13 cellular contexts compared by ENCODE assay signal in the genomic region with DNA sequence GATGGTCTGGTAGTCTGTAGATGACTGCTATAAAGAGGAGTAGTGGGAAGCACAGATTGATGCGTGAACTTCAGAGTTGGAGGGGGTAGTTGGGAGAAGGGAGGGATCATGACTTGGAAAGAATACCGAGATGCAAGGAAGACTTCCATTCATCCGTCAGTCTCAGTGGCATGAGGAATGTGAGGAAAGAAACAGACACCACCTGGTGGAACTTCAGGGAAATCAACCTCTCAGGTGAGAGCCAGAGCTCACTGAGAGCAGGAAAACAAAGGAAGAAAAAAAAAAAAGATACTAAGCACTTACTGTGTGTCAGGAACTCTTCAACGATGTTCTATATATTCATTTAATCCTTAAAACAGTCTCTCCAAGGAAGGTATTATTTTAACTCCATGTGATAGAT.
DNase-seq lines count a peak whose midpoint lies in the region; ATAC-seq and TF ChIP-seq lines count a peak whose summit lies in the region.
"Had no signal": no experiment of that assay in that cellular context is flagged by ENCODE, and none has a peak within 500 bp of the region (broad histone marks: within the 10 kb centered on the region; RNA-seq: fewer than 3 reads in every experiment).

No MANE protein-coding gene starts in this region.

- no peak overlapping the region for H3K9ac ChIP-seq in mammary epithelial cell (ENCODE audit: insufficient read depth, low read length)

- BruUV-seq in mammary epithelial cell (replicated peaks; lab: Mats Ljungman, UMichigan): no TSS peak

- H3K36me3 Mint-ChIP-seq in neural crest cell (ENCODE audit: low read depth): no peaks in the 10 kb centered on the region
- no peaks in the 10 kb centered on the region for H3K36me3 Mint-ChIP-seq in CD8-positive, alpha-beta T cell

- no peak overlapping the region for H3K27ac Mint-ChIP-seq in neural crest cell (ENCODE audit: unreplicated experiment)
- H3K27ac Mint-ChIP-seq in CD8-positive, alpha-beta T cell: no peak overlapping the region
- H3K27ac Mint-ChIP-seq: activated CD4-positive, alpha-beta T cell treated with anti-CD3 and anti-CD28 coated beads for 36 hours; activated T-helper 1 cell treated with anti-CD3 and anti-CD28 coated beads, Interleukin-12 subunit alpha, Interleukin-12 subunit beta, Interleukin-2, Interleukin-4 antibody, amounts not matched to agents 30 ng/mL and 10 ng/mL and 1 ng/mL, durations not matched to agents 14 hours and 24 hours and 36 hours had no signal

- TF ChIP-seq EP300 in Ishikawa (IDR thresholded peaks at IDR 0.05; ENCODE audit: borderline replicate concordance) (no peak), ovary (IDR thresholded peaks at IDR 0.05) (no peak)

- CTCF ChIA-PET in mammary epithelial cell (lab: Charles Lee; ENCODE audit: low non-redundant PET): interaction anchor here (0.6 to 0.7 kb wide), 2 partner anchors 116 to 141 kb away, joined by 5 read pairs; no protein-coding TSS in a partner anchor
- CTCF ChIA-PET in CD8-positive, alpha-beta T cell (lab: Charles Lee): no interaction called here

- no peak for ATAC-seq in GM21619 (IDR thresholded peaks at IDR 0.05; ENCODE audit: unreplicated experiment)
- no peak for ATAC-seq in CD8-positive, alpha-beta T cell
- ATAC-seq: activated CD4-positive, alpha-beta T cell treated with anti-CD3 and anti-CD28 coated beads for 36 hours; mucosa of descending colon had no signal

- in situ Hi-C loops in mammary epithelial cell (cut with MboI; ENCODE audit: low sequenced_read_pairs in 2 of 2): no loop called here

- peak; percentile 79 for TF ChIP-seq RAD21 in Ishikawa (IDR thresholded peaks at IDR 0.05; ENCODE audit: low read depth)

- H3K9me3 ChIP-seq in mammary epithelial cell (replicated peaks; ENCODE audit: insufficient read depth, low read length) (no peaks in the 10 kb centered on the region), ovary (no peaks in the 10 kb centered on the region)
- no peaks in the 10 kb centered on the region for H3K9me3 ChIP-seq in CD8-positive, alpha-beta T cell (ENCODE audit: low read length)
- H3K9me3 ChIP-seq: MG63, mucosa of descending colon had no signal

- no peak overlapping the region for H3K4me3 Mint-ChIP-seq in neural crest cell
- H3K4me3 Mint-ChIP-seq in CD8-positive, alpha-beta T cell: no peak overlapping the region
- H3K4me3 Mint-ChIP-seq: activated CD4-positive, alpha-beta T cell treated with anti-CD3 and anti-CD28 coated beads for 36 hours; activated T-helper 1 cell treated with anti-CD3 and anti-CD28 coated beads, Interleukin-12 subunit alpha, Interleukin-12 subunit beta, Interleukin-2, Interleukin-4 antibody, amounts not matched to agents 30 ng/mL and 10 ng/mL and 1 ng/mL, durations not matched to agents 14 hours and 24 hours and 36 hours had no signal

- no peaks in the 10 kb centered on the region for H3K79me2 ChIP-seq in mammary epithelial cell (ENCODE audit: insufficient read depth, low read length)

- POLR2A ChIA-PET in CD8-positive, alpha-beta T cell (lab: Charles Lee): no interaction called here

- no peak overlapping the region for H3K4me3 ChIP-seq in GM06990 (replicated peaks; ENCODE audit: low read depth, low read length)
- no peak overlapping the region for H3K4me3 ChIP-seq in mammary epithelial cell (replicated peaks in 1 of 3; ENCODE audit: insufficient read depth in 1 of 3, low read depth in 2 of 3, low read length in 3 of 3)
- no peak overlapping the region for H3K4me3 ChIP-seq in ovary
- H3K4me3 ChIP-seq in CD8-positive, alpha-beta T cell (ENCODE audit: low read depth, low read length): no peak overlapping the region
- H3K4me3 ChIP-seq: MG63, mucosa of descending colon had no signal

- 48% methylated on average over 4 of the region's 4 CpGs for WGBS in mammary epithelial cell (ENCODE audit: low coverage, missing lambda C conversion rate)
- 70 to 77% (median 74%) methylated on average over 4 of the region's 4 CpGs for WGBS in ovary, 3 donors

- H3K27me3 Mint-ChIP-seq in neural crest cell (ENCODE audit: low read depth): no peaks in the 10 kb centered on the region
- H3K27me3 Mint-ChIP-seq in CD8-positive, alpha-beta T cell (ENCODE audit: low read depth): no peaks in the 10 kb centered on the region
- H3K27me3 Mint-ChIP-seq: activated CD4-positive, alpha-beta T cell treated with anti-CD3 and anti-CD28 coated beads for 36 hours had no signal

- H3K36me3 ChIP-seq in GM06990 (ENCODE audit: control insufficient read depth, insufficient read depth, low read length) (no peaks in the 10 kb centered on the region), mammary epithelial cell (ENCODE audit: insufficient read depth, low read length) (no peaks in the 10 kb centered on the region), ovary (no peaks in the 10 kb centered on the region)
- H3K36me3 ChIP-seq in CD8-positive, alpha-beta T cell (ENCODE audit: insufficient read depth, low read length): no peaks in the 10 kb centered on the region
- H3K36me3 ChIP-seq: MG63 had no signal

- no peaks in the 10 kb centered on the region for H3K9me3 Mint-ChIP-seq in neural crest cell
- H3K9me3 Mint-ChIP-seq in CD8-positive, alpha-beta T cell: no peaks in the 10 kb centered on the region
- H3K9me3 Mint-ChIP-seq: activated T-helper 1 cell treated with anti-CD3 and anti-CD28 coated beads, Interleukin-12 subunit alpha, Interleukin-12 subunit beta, Interleukin-2, Interleukin-4 antibody, amounts not matched to agents 30 ng/mL and 10 ng/mL and 1 ng/mL, durations not matched to agents 14 hours and 24 hours and 36 hours had no signal

- no peaks in the 10 kb centered on the region for H4K20me1 ChIP-seq in mammary epithelial cell (ENCODE audit: insufficient read depth, low read length)

- dilution Hi-C loops in mammary epithelial cell (cut with HindIII; ENCODE audit: low sequenced_read_pairs): no loop called here

- H3K4me1 ChIP-seq in mammary epithelial cell (ENCODE audit: insufficient read depth, low read length) (no peaks in the 10 kb centered on the region), ovary (ENCODE audit: insufficient read depth) (no peaks in the 10 kb centered on the region)
- H3K4me1 ChIP-seq in CD8-positive, alpha-beta T cell (ENCODE audit: insufficient read depth, low read length): no peaks in the 10 kb centered on the region

- H3K4me1 Mint-ChIP-seq in neural crest cell: no peaks in the 10 kb centered on the region
- H3K4me1 Mint-ChIP-seq in CD8-positive, alpha-beta T cell (ENCODE audit: low read depth): no peaks in the 10 kb centered on the region
- H3K4me1 Mint-ChIP-seq: activated CD4-positive, alpha-beta T cell treated with anti-CD3 and anti-CD28 coated beads for 36 hours had no signal

- H2AFZ ChIP-seq in mammary epithelial cell (ENCODE audit: low read depth, low read length): no peak overlapping the region

- intact Hi-C loops in mammary epithelial cell (cut with micrococcal nuclease): loop anchor here (2.0 kb wide), 1 partner anchor 313 kb away; no protein-coding TSS in a partner anchor
- intact Hi-C loops in ovary (cut with DNase I): no loop called here
- intact Hi-C loops in CD8-positive, alpha-beta T cell (cut with DNase I, micrococcal nuclease): no loop called here

- DNase-seq in GM06990 (ENCODE audit: extremely low read depth, insufficient read length) (no peak), mammary epithelial cell (peak; percentile 14), neural crest cell (ENCODE audit: low read depth, low spot score) (no peak), ovary (no peak)
- DNase-seq in CD8-positive, alpha-beta T cell: no peak
- DNase-seq: activated CD4-positive, alpha-beta T cell treated with anti-CD3 and anti-CD28 coated beads for 36 hours; MG63; NCI-H774; retina had no signal

- H3K27ac ChIP-seq in mammary epithelial cell (ENCODE audit: insufficient read depth, low read depth, low read length) (no peak overlapping the region), ovary (no peak overlapping the region)
- no peak overlapping the region for H3K27ac ChIP-seq in CD8-positive, alpha-beta T cell (ENCODE audit: low read depth, low read length)

- TF ChIP-seq CTCF in GM06990 (IDR thresholded peaks at IDR 0.05; ENCODE audit: insufficient read depth, low read length, poor library complexity, severe bottlenecking) (peak; percentile 10), mammary epithelial cell (conservative IDR thresholded peaks at IDR 0.05 in 1 of 2, IDR thresholded peaks at IDR 0.05 in 1 of 2; ENCODE audit: extremely low read depth in 1 of 2, insufficient read depth in 1 of 2, low read depth in 1 of 2, low read length in 2 of 2) (peak; percentile 21 to 50), neural crest cell (conservative IDR thresholded peaks at IDR 0.05) (peak; percentile 55), ovary (IDR thresholded peaks at IDR 0.05) (no peak)
- no peak for TF ChIP-seq CTCF in CD8-positive, alpha-beta T cell (IDR thresholded peaks at IDR 0.05)

- no peak overlapping the region for H3K4me2 ChIP-seq in mammary epithelial cell (ENCODE audit: insufficient read depth, low read depth, low read length)

- H3K27me3 ChIP-seq in GM06990 (replicated peaks; ENCODE audit: control insufficient read depth, insufficient read depth, low read length) (no peaks in the 10 kb centered on the region), mammary epithelial cell (ENCODE audit: insufficient read depth, low read length) (no peaks in the 10 kb centered on the region), ovary (no peaks in the 10 kb centered on the region)
- H3K27me3 ChIP-seq in CD8-positive, alpha-beta T cell (ENCODE audit: insufficient read depth, low read length): no peaks in the 10 kb centered on the region
- H3K27me3 ChIP-seq: MG63 had no signal

- no peak for TF ChIP-seq POLR2A in ovary (IDR thresholded peaks at IDR 0.05)

TF ChIP-seq in Ishikawa, 13 proteins besides CTCF, POLR2A, EP300 and RAD21:
- TF ChIP-seq TEAD4 (IDR thresholded peaks at IDR 0.05) (peak; percentile 52), EGR1 (IDR thresholded peaks at IDR 0.05) (no peak)

Comparison
In these comparisons a context has a peak if more than half of its experiments do, and no peak if none do; other contexts are left out.
1. CTCF ChIP-seq: peak in GM06990 (single experiment), mammary epithelial cell (2 of 2) and neural crest cell (single experiment); none in ovary (0 of 3) and CD8-positive, alpha-beta T cell (single experiment).